In genomic region chr15:71883447-71883846, GRCh38 we compare ENCODE assay signal across 29 cellular contexts.
A peak's percentile ranks its signal among the peaks of the same experiment; 100 is the strongest.
DNase-seq lines count a peak whose midpoint lies in the region; ATAC-seq lines count a peak whose summit lies in the region.
"Had no signal": no experiment of that assay in that cellular context is flagged by ENCODE, and none has a peak within 500 bp of the region (broad histone marks: within the 10 kb centered on the region; RNA-seq: fewer than 3 reads in every experiment).

No MANE protein-coding gene starts in this region.

- ATAC-seq in HG02610 (IDR thresholded peaks at IDR 0.05; ENCODE audit: unreplicated experiment) (peak; percentile 50), HG03521 (IDR thresholded peaks at IDR 0.05; ENCODE audit: unreplicated experiment) (peak; percentile 62), HG03571 (IDR thresholded peaks at IDR 0.05; ENCODE audit: unreplicated experiment) (no peak)
- ATAC-seq: body of pancreas, left lobe of liver had no signal

- DNase-seq in GM19240 (ENCODE audit: insufficient read length, low spot score) (peak; percentile 4), islet precursor cell (no peak), AG08395 (ENCODE audit: low spot score) (no peak)
- DNase-seq in activated CD4-positive, alpha-beta T cell treated with anti-CD3 and anti-CD28 coated beads for 4 hours: no peak
- DNase-seq: activated CD4-positive, alpha-beta memory T cell treated with anti-CD3 and anti-CD28 coated beads, Interleukin-2, amount 10 ng/mL, durations not matched to agents 7 days and 5 days; activated CD4-positive, CD25-positive, alpha-beta regulatory T cell treated with anti-CD3 and anti-CD28 coated beads, Interleukin-2, amount 50 U/mL, for 72 hours; activated naive CD4-positive, alpha-beta T cell treated with anti-CD3 and anti-CD28 coated beads, Interleukin-2, amount 10 ng/mL, durations not matched to agents 7 days and 5 days; adrenal gland; body of pancreas; C1 segment of cervical spinal cord; Caco-2; dermis blood vessel endothelial cell; DMS79 treated with DMSO at 0.1 percent for 48 hours; endodermal cell; GDM1; H7; Karpas-422; NCI-H1417; NCI-H2081; NCI-H526 treated with DMSO at 0.1 percent for 48 hours; nephron progenitor cell; Peyer's patch; SHP77 treated with DMSO at 0.1 percent for 48 hours; stimulated activated CD4-positive, alpha-beta T cell treated with anti-CD3 and anti-CD28 coated beads, Interleukin-4, amount 100 ng/mL, for 1 hour; transverse colon had no signal
